Comparison of ENCODE assay signal across 12 cellular contexts in genomic region chr2:207502799-207503198, GRCh38. TPM values are rescaled to one million over a fixed set of nuclear protein-coding genes. Genes with fewer than 3 reads are reported as not detected.
DNase-seq lines count a peak whose midpoint lies in the region; ATAC-seq and TF ChIP-seq lines count a peak whose summit lies in the region.
"Had no signal": no experiment of that assay in that cellular context is flagged by ENCODE, and none has a peak within 500 bp of the region (broad histone marks: within the 10 kb centered on the region; RNA-seq: fewer than 3 reads in every experiment).

No MANE protein-coding gene starts in this region.

- no peak overlapping the region for H2BK15ac ChIP-seq in IMR-90 (ENCODE audit: low read depth, low read length)

- H3K27ac ChIP-seq in IMR-90 (ENCODE audit: insufficient read depth, low read length), result no peak overlapping the region
- no peak overlapping the region for H3K27ac ChIP-seq in right cardiac atrium (ENCODE audit: low read length)

- no peak overlapping the region for H3K18ac ChIP-seq in IMR-90 (ENCODE audit: low read depth, low read length)

- DNase-seq in IMR-90 (no peak), right cardiac atrium (no peak), HT-29 (ENCODE audit: low spot score) (no peak), progenitor cell of endocrine pancreas (ENCODE audit: low spot score, unreplicated experiment) (no peak), NCI-H1105 treated with DMSO at 0.1 percent for 48 hours (lab: John Stamatoyannopoulos, UW) (no peak)
- DNase-seq in activated CD4-positive, alpha-beta T cell treated with anti-CD3 and anti-CD28 coated beads, Interleukin-2, amount 50 U/mL, for 1 hour, result no peak
- DNase-seq: activated effector memory CD4-positive, alpha-beta T cell treated with Interleukin-2 at 50 U/mL for 16 hours; CD8-positive, alpha-beta memory T cell; NCI-H1105 had no signal

- H4K5ac ChIP-seq in IMR-90 (ENCODE audit: low read depth, low read length), result no peak overlapping the region

- H4K91ac ChIP-seq in IMR-90 (ENCODE audit: insufficient read depth, low read depth, low read length), result no peak overlapping the region

- no peak overlapping the region for H3K27ac Mint-ChIP-seq in progenitor cell of endocrine pancreas
- H3K27ac Mint-ChIP-seq: T-helper 1 cell treated with Interleukin-12 subunit alpha and Interleukin-12 subunit beta and Interleukin-4 antibody, amounts not matched to agents 30 μg/mL and 1 μg/mL, for 36 hours had no signal

- intact Hi-C loops in IMR-90 (cut with micrococcal nuclease), result no loop called here
- intact Hi-C loops in right cardiac atrium (cut with DNase I), result no loop called here

- CTCF ChIA-PET in IMR-90 (lab: Yijun Ruan, JAX), result interaction anchor here (0.6 kb wide), 1 partner anchor 104 kb away, joined by 3 read pairs; no protein-coding TSS in a partner anchor

- H3K4me1 Mint-ChIP-seq in progenitor cell of endocrine pancreas (ENCODE audit: low read depth), result peaks cover 12% of the 10 kb centered on the region

- no peak overlapping the region for H2AFZ ChIP-seq in IMR-90 (replicated peaks; ENCODE audit: low read length, poor library complexity)

- H3K4me3 ChIP-seq in IMR-90 (ENCODE audit: insufficient read depth, low read depth, low read length) (no peak overlapping the region), right cardiac atrium (ENCODE audit: low read length) (no peak overlapping the region)

- H3K23ac ChIP-seq in IMR-90 (ENCODE audit: low read depth, low read length), result no peak overlapping the region

- no peak overlapping the region for H2BK5ac ChIP-seq in IMR-90 (ENCODE audit: low read depth, low read length, poor library complexity, severe bottlenecking)

- H2BK20ac ChIP-seq in IMR-90 (ENCODE audit: low read depth, low read length), result peak overlapping the region; percentile 5; the same call in 1 of the 2 replicates

- dilution Hi-C loops in IMR-90 (cut with HindIII; ENCODE audit: low sequenced_read_pairs, unreplicated experiment), result no loop called here

- H3K9me1 ChIP-seq in IMR-90 (ENCODE audit: insufficient read depth, low read length), result peaks cover 3% of the 10 kb centered on the region; the same call in 1 of the 2 replicates

- 89% methylated on average over 3 of the region's 4 CpGs; no CpG with 5 or more reads in 1 of the 2 experiments for WGBS in IMR-90 (ENCODE audit: extremely low coverage in 2 of 2, insufficient read length in 1 of 2), 2 experiments
- 58% methylated on average over 4 of the region's 4 CpGs for WGBS in right cardiac atrium

- no peak for TF ChIP-seq CTCF in IMR-90 (conservative IDR thresholded peaks at IDR 0.05; ENCODE audit: low read depth, low read length)
- no peak for TF ChIP-seq CTCF in progenitor cell of endocrine pancreas (IDR thresholded peaks at IDR 0.05; ENCODE audit: unreplicated experiment)

- H3K56ac ChIP-seq in IMR-90 (ENCODE audit: extremely low read depth, insufficient read depth, low read length), result no peak overlapping the region

- no peak overlapping the region for H3K14ac ChIP-seq in IMR-90 (replicated peaks; ENCODE audit: low read depth, low read length)

- H3K4me1 ChIP-seq in IMR-90 (ENCODE audit: control insufficient read depth, insufficient read depth, low read length), result peaks cover 11% of the 10 kb centered on the region
- H3K4me1 ChIP-seq in right cardiac atrium (ENCODE audit: control insufficient read depth, insufficient read depth, low read length), result peaks cover 2% of the 10 kb centered on the region

- no peaks in the 10 kb centered on the region for H3K9me3 ChIP-seq in IMR-90 (ENCODE audit: control insufficient read depth, insufficient read depth, low read length)
- H3K9me3 ChIP-seq in right cardiac atrium (ENCODE audit: control insufficient read depth, low read length), result no peaks in the 10 kb centered on the region

- in situ Hi-C loops in IMR-90 (cut with MboI; ENCODE audit: low sequenced_read_pairs), result no loop called here

- no peaks in the 10 kb centered on the region for H3K36me3 ChIP-seq in IMR-90 (ENCODE audit: control insufficient read depth, insufficient read depth, low read length)

- no peak for TF ChIP-seq POLR2A in IMR-90 (IDR thresholded peaks at IDR 0.05; ENCODE audit: low read depth, low read length)

- H3K27me3 Mint-ChIP-seq in progenitor cell of endocrine pancreas, result no peaks in the 10 kb centered on the region

- H3K4ac ChIP-seq in IMR-90 (ENCODE audit: low read depth, low read length), result no peak overlapping the region

- no peaks in the 10 kb centered on the region for H3K36me3 Mint-ChIP-seq in progenitor cell of endocrine pancreas (ENCODE audit: insufficient read depth)

- H3K9ac ChIP-seq in IMR-90 (ENCODE audit: low read depth, low read length), result no peak overlapping the region

- H3K9me3 Mint-ChIP-seq in progenitor cell of endocrine pancreas (ENCODE audit: low read depth), result no peaks in the 10 kb centered on the region
- H3K9me3 Mint-ChIP-seq: CD8-positive, alpha-beta memory T cell; T-helper 1 cell treated with Interleukin-12 subunit alpha and Interleukin-12 subunit beta and Interleukin-4 antibody, amounts not matched to agents 30 μg/mL and 1 μg/mL, for 36 hours had no signal

- no peak overlapping the region for H2AK9ac ChIP-seq in IMR-90 (replicated peaks; ENCODE audit: low read depth, low read length, poor library complexity)

- POLR2A ChIA-PET in IMR-90 (lab: Charles Lee; ENCODE audit: unreplicated experiment), result interaction anchor here (1.0 kb wide), 1 partner anchor 28 kb away, joined by 3 read pairs; no protein-coding TSS in a partner anchor

- TF ChIP-seq RAD21 in IMR-90 (IDR thresholded peaks at IDR 0.05; ENCODE audit: low read length), result no peak

- BruUV-seq in IMR-90 (replicated peaks; lab: Mats Ljungman, UMichigan), result no TSS peak

- ATAC-seq in GM18517 (IDR thresholded peaks at IDR 0.05; ENCODE audit: unreplicated experiment) (peak; percentile 45), HG02571 (IDR thresholded peaks at IDR 0.05; ENCODE audit: unreplicated experiment) (peak; percentile 39), IMR-90 (ENCODE audit: low read depth) (no peak), right cardiac atrium (peak; percentile 9 to 16)

- H3K79me1 ChIP-seq in IMR-90 (ENCODE audit: low read depth in 1 of 2, low read length in 2 of 2), result no peaks in the 10 kb centered on the region

- H2BK120ac ChIP-seq in IMR-90 (ENCODE audit: low read depth, low read length), result no peak overlapping the region

- H4K20me1 ChIP-seq in IMR-90 (ENCODE audit: insufficient read depth, low read length), result no peaks in the 10 kb centered on the region

- no peak overlapping the region for H2AK5ac ChIP-seq in IMR-90 (ENCODE audit: low read depth, low read length)

- H3K4me3 Mint-ChIP-seq in progenitor cell of endocrine pancreas (ENCODE audit: low read depth), result no peak overlapping the region
- H3K4me3 Mint-ChIP-seq: CD8-positive, alpha-beta memory T cell; T-helper 1 cell treated with Interleukin-12 subunit alpha and Interleukin-12 subunit beta and Interleukin-4 antibody, amounts not matched to agents 30 μg/mL and 1 μg/mL, for 36 hours had no signal

- H3K4me2 ChIP-seq in IMR-90 (ENCODE audit: low read depth, low read length), result no peak overlapping the region

- H4K8ac ChIP-seq in IMR-90 (ENCODE audit: low read depth in 2 of 2, low read length in 2 of 2), result no peak overlapping the region

- no peaks in the 10 kb centered on the region for H3K27me3 ChIP-seq in IMR-90 (ENCODE audit: control insufficient read depth, insufficient read depth, low read length)
- H3K27me3 ChIP-seq in right cardiac atrium (ENCODE audit: control insufficient read depth, insufficient read depth), result no peaks in the 10 kb centered on the region

TF ChIP-seq in IMR-90, 13 proteins besides CTCF, POLR2A, EP300 and RAD21:
- TF ChIP-seq MXI1 (IDR thresholded peaks at IDR 0.05; ENCODE audit: borderline replicate concordance, low read depth, low read length), result no peak
- TF ChIP-seq CEBPB (IDR thresholded peaks at IDR 0.05; ENCODE audit: low read depth, low read length), result no peak
- no peak for TF ChIP-seq ELK1 (IDR thresholded peaks at IDR 0.05; ENCODE audit: borderline replicate concordance, low read depth, low read length)
- TF ChIP-seq NFE2L2 (IDR thresholded peaks at IDR 0.05; ENCODE audit: low read depth, low read length), result no peak
- TF ChIP-seq CHD1 (IDR thresholded peaks at IDR 0.05; ENCODE audit: low read depth, low read length), result no peak
- TF ChIP-seq SMC3 (IDR thresholded peaks at IDR 0.05; ENCODE audit: low read depth, low read length), result no peak
- TF ChIP-seq BHLHE40 (IDR thresholded peaks at IDR 0.05; ENCODE audit: low read depth, low read length), result no peak
- TF ChIP-seq RFX5 (IDR thresholded peaks at IDR 0.05; ENCODE audit: low read depth, low read length), result no peak
- no peak for TF ChIP-seq FOS (IDR thresholded peaks at IDR 0.05; ENCODE audit: low read depth, low read length)
- no peak for TF ChIP-seq MAFK (IDR thresholded peaks at IDR 0.05; ENCODE audit: low read depth, low read length)
- no peak for TF ChIP-seq USF2 (IDR thresholded peaks at IDR 0.05; ENCODE audit: low read depth, low read length)
- TF ChIP-seq RCOR1 (IDR thresholded peaks at IDR 0.05; ENCODE audit: insufficient replicate concordance, low read length), result no peak

RNA-seq across cellular contexts. Expression of gene CREB1, which starts 27.0 kb away (rescaled TPM):
- total RNA-seq in IMR-90 (2012; rRNA removed) (71.9 and 94.5 TPM in 2 replicates), right cardiac atrium (10 to 100 TPM; 43.4 to 59.3 (median 49.3) TPM), progenitor cell of endocrine pancreas (103 and 111 TPM in 2 replicates)
- polyA plus RNA-seq in IMR-90 (2012; rRNA removed) (22.4 and 25.6 TPM in 2 replicates), right cardiac atrium (6.2 TPM)
- polyA plus RNA-seq in IMR-90 (2012; cell fraction: cytosol; rRNA removed), result 3.7 and 7.5 TPM in 2 replicates
- polyA plus RNA-seq in IMR-90 (2012; cell fraction: nucleus; rRNA removed; ENCODE audit: low replicate concordance), result 5.5 and 24.0 TPM in 2 replicates
- 23.8 and 31.8 TPM in 2 replicates for total RNA-seq in HT-29 (2014; rRNA removed; shearing (Covaris generic))
